8 cellular contexts compared by ENCODE assay signal in the genomic region with DNA sequence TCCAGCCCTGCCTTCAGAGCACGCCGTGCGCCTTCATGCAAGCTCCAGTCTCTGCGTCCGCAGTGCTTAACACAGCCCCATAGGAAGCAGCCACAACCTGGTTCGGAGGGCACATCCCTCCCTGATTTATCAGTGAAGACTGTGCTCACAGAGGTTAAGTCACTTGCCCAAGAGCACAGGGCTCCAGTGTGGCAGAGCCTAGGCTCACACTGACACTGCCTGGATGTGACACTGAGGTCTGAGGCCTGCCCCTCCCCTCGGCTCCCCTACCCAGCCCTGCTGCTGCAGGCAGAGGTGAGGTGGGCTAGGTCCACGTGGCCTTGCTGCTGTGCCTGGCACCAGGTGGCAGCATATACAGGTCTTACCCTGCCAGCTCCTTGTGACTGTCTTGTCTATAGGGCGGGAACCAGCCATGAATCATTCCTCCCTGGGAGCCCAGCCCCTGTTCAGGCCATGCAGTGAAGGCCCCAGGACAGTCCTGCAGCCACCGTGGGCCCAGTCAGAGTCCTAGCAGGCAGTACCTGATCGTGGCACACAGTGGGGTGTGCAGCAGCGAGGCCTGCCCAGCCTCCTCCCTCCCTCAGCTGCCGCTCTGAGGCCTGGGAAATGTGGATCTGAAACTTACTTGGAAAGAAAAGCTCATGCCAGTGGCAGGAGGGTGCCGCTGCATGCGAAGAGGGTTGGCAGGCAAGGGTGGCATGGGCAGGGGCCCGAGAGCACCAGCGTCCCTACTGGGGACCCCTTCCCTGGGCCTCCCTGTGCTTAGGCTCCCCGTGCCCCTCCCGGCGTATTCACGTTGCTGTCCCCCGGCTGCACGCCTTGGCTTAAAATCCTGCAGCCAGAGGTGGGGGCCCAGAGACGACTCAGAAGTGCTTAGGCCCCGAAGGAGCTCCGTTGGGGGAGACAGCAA. TPM values are rescaled to one million over a fixed set of nuclear protein-coding genes. Genes with fewer than 3 reads are reported as not detected.
A peak's percentile ranks its signal among the peaks of the same experiment; 100 is the strongest.
DNase-seq lines count a peak whose midpoint lies in the region; ATAC-seq and TF ChIP-seq lines count a peak whose summit lies in the region.

No MANE protein-coding gene starts in this region.

- ATAC-seq in HG03432 (IDR thresholded peaks at IDR 0.05; ENCODE audit: unreplicated experiment) (peak; percentile 23), GM19463 (IDR thresholded peaks at IDR 0.05; ENCODE audit: unreplicated experiment) (no peak), GM19395 (IDR thresholded peaks at IDR 0.05; ENCODE audit: unreplicated experiment) (no peak)

- H3K4me3 ChIP-seq in BE2C (ENCODE audit: low read depth, low read length) (peak overlapping the region; percentile 93), iPS-20b (ENCODE audit: low read length) (peak overlapping the region; percentile 62; the same call in 1 of the 2 replicates)

- H3K9ac ChIP-seq in iPS-20b (ENCODE audit: low read depth, low read length) = no peak overlapping the region

- H3K27me3 ChIP-seq in BE2C = no peaks in the 10 kb centered on the region
- peaks cover 8% of the 10 kb centered on the region; the same call in 1 of the 2 replicates for H3K27me3 ChIP-seq in iPS-20b (ENCODE audit: insufficient read depth, low read length)

- DNase-seq in BE2C (peak; percentile 61), SK-N-DZ (ENCODE audit: low spot score) (peak; percentile 61), astrocyte of the hippocampus (ENCODE audit: low read depth, low spot score) (peak; percentile 68)
- DNase-seq in stimulated activated CD4-positive, alpha-beta T cell treated with anti-CD3 and anti-CD28 coated beads, Interleukin-1b, Interleukin-23, amount 100 ng/mL, for 48 hours = peak; percentile 23

- no peak overlapping the region for H3K27ac ChIP-seq in iPS-20b (ENCODE audit: low read length)

- no peaks in the 10 kb centered on the region for H3K36me3 ChIP-seq in BE2C
- H3K36me3 ChIP-seq in iPS-20b (ENCODE audit: insufficient read depth, low read depth, low read length) = peaks cover 7% of the 10 kb centered on the region

- H3K9me3 ChIP-seq in BE2C = no peaks in the 10 kb centered on the region
- no peaks in the 10 kb centered on the region for H3K9me3 ChIP-seq in iPS-20b (ENCODE audit: insufficient read depth, low read depth, low read length)

- H3K4me1 ChIP-seq in BE2C (peaks cover 20% of the 10 kb centered on the region), iPS-20b (ENCODE audit: insufficient read depth, low read length) (peaks cover 17% of the 10 kb centered on the region)

- peak; percentile 32 for TF ChIP-seq CTCF in BE2C (IDR thresholded peaks at IDR 0.05; ENCODE audit: low read depth, low read length)

RNA-seq across cellular contexts. Expression of a gene that starts 1.2 kb away (rescaled TPM):
- polyA plus RNA-seq in BE2C (2012; ENCODE audit: insufficient read depth, insufficient read length, low read depth) = 82.7 TPM
- 75.2 and 81.1 TPM in 2 replicates for polyA plus RNA-seq in SK-N-DZ (2014; cell fraction: cytosol; rRNA removed)
- polyA plus RNA-seq in SK-N-DZ (2014; cell fraction: nucleus; rRNA removed) = 34.0 and 34.4 TPM in 2 replicates

RNA-seq across cellular contexts. Expression of a gene that starts 23.2 kb away (rescaled TPM):
- polyA plus RNA-seq in BE2C (2012; ENCODE audit: insufficient read depth, insufficient read length, low read depth) = 7.5 TPM
- polyA plus RNA-seq in SK-N-DZ (2014; cell fraction: cytosol; rRNA removed) = 6.1 and 11.8 TPM in 2 replicates
- polyA plus RNA-seq in SK-N-DZ (2014; cell fraction: nucleus; rRNA removed) = 5.7 and 8.3 TPM in 2 replicates
